In genomic region chr9:122948313-122948712, GRCh38 we compare ENCODE assay signal across 15 cellular contexts. TPM values are rescaled to one million over a fixed set of nuclear protein-coding genes. Genes with fewer than 3 reads are reported as not detected.
DNase-seq lines count a peak whose midpoint lies in the region; ATAC-seq and TF ChIP-seq lines count a peak whose summit lies in the region.
"Had no signal": no experiment of that assay in that cellular context is flagged by ENCODE, and none has a peak within 500 bp of the region (broad histone marks: within the 10 kb centered on the region; RNA-seq: fewer than 3 reads in every experiment).

No MANE protein-coding gene starts in this region.

- intact Hi-C loops in activated CD4-positive, alpha-beta T cell treated with anti-CD3 and anti-CD28 coated beads, Interleukin-2, amount 10 ng/mL, durations not matched to agents 24 days and 14 days (cut with micrococcal nuclease), result loop anchor here (10.0 kb wide), 4 partner anchors 116 to 1466 kb away; partner anchors contain the start of gene PSMB7

- CTCF ChIA-PET in activated CD4-positive, alpha-beta T cell treated with anti-CD3 and anti-CD28 coated beads, Interleukin-2, amount 10 ng/mL, durations not matched to agents 7 days and 5 days (lab: Charles Lee), result no interaction called here

- POLR2A ChIA-PET in activated CD4-positive, alpha-beta T cell treated with anti-CD3 and anti-CD28 coated beads, Interleukin-2, amount 10 ng/mL, durations not matched to agents 7 days and 5 days (lab: Charles Lee), result interaction anchor here (1.0 kb wide), 1 partner anchor 36 kb away, joined by 3 read pairs; no protein-coding TSS in a partner anchor

- peak; percentile 49 for ATAC-seq in effector memory CD8-positive, alpha-beta T cell (replicated peaks)
- peak; percentile 92 for ATAC-seq in stimulated activated effector memory CD8-positive, alpha-beta T cell treated with anti-CD3 and anti-CD28 coated beads, Interleukin-12 subunit alpha, Interleukin-12 subunit beta, amount 100 ng/mL, for 72 hours

- no peak for TF ChIP-seq CTCF in nephron progenitor cell (IDR thresholded peaks at IDR 0.05)

- peak overlapping the region; percentile 37 for H3K27ac Mint-ChIP-seq in activated CD4-positive, alpha-beta T cell treated with anti-CD3 and anti-CD28 coated beads, Interleukin-2, amount 10 ng/mL, durations not matched to agents 7 days and 5 days
- H3K27ac Mint-ChIP-seq in activated CD4-positive, alpha-beta T cell treated with anti-CD3 and anti-CD28 coated beads, Interleukin-2, amount 10 ng/mL, durations not matched to agents 24 days and 14 days, result no peak overlapping the region
- peak overlapping the region; percentile 49 for H3K27ac Mint-ChIP-seq in T-helper 2 cell treated with Interferon-gamma antibody and Interleukin-4, amounts not matched to agents 5 μg/mL and 100 μg/mL, for 36 hours
- peak overlapping the region; percentile 15 to 84 for H3K27ac Mint-ChIP-seq in effector memory CD8-positive, alpha-beta T cell
- peak overlapping the region; percentile 38 for H3K27ac Mint-ChIP-seq in stimulated activated effector memory CD8-positive, alpha-beta T cell treated with anti-CD3 and anti-CD28 coated beads, Interleukin-12 subunit alpha, Interleukin-12 subunit beta, amount 100 ng/mL, for 72 hours
- H3K27ac Mint-ChIP-seq in nephron progenitor cell, result no peak overlapping the region
- H3K27ac Mint-ChIP-seq: HFFc6 had no signal

- H3K27me3 Mint-ChIP-seq in activated CD4-positive, alpha-beta T cell treated with anti-CD3 and anti-CD28 coated beads, Interleukin-2, amount 10 ng/mL, durations not matched to agents 7 days and 5 days, result no peaks in the 10 kb centered on the region
- H3K27me3 Mint-ChIP-seq in activated CD4-positive, alpha-beta T cell treated with anti-CD3 and anti-CD28 coated beads, Interleukin-2, amount 10 ng/mL, durations not matched to agents 24 days and 14 days, result no peaks in the 10 kb centered on the region
- no peaks in the 10 kb centered on the region for H3K27me3 Mint-ChIP-seq in T-helper 2 cell treated with Interferon-gamma antibody and Interleukin-4, amounts not matched to agents 5 μg/mL and 100 μg/mL, for 36 hours (ENCODE audit: low read depth)
- no peaks in the 10 kb centered on the region for H3K27me3 Mint-ChIP-seq in effector memory CD8-positive, alpha-beta T cell
- no peaks in the 10 kb centered on the region for H3K27me3 Mint-ChIP-seq in nephron progenitor cell (ENCODE audit: low read depth, poor library complexity)

- H3K36me3 Mint-ChIP-seq in activated CD4-positive, alpha-beta T cell treated with anti-CD3 and anti-CD28 coated beads, Interleukin-2, amount 10 ng/mL, durations not matched to agents 7 days and 5 days (ENCODE audit: low read depth), result peaks cover 11% of the 10 kb centered on the region
- H3K36me3 Mint-ChIP-seq in activated CD4-positive, alpha-beta T cell treated with anti-CD3 and anti-CD28 coated beads, Interleukin-2, amount 10 ng/mL, durations not matched to agents 24 days and 14 days (ENCODE audit: low read depth), result peaks cover 9% of the 10 kb centered on the region
- H3K36me3 Mint-ChIP-seq in T-helper 2 cell treated with Interferon-gamma antibody and Interleukin-4, amounts not matched to agents 5 μg/mL and 100 μg/mL, for 36 hours (ENCODE audit: low read depth), result peaks cover 6% of the 10 kb centered on the region
- H3K36me3 Mint-ChIP-seq in effector memory CD8-positive, alpha-beta T cell (ENCODE audit: insufficient read depth), result peaks cover 6% of the 10 kb centered on the region
- H3K36me3 Mint-ChIP-seq in stimulated activated effector memory CD8-positive, alpha-beta T cell treated with anti-CD3 and anti-CD28 coated beads, Interleukin-12 subunit alpha, Interleukin-12 subunit beta, amount 100 ng/mL, for 72 hours, result peaks cover 11% of the 10 kb centered on the region
- peaks cover 19% of the 10 kb centered on the region for H3K36me3 Mint-ChIP-seq in nephron progenitor cell (ENCODE audit: low read depth)

- no peaks in the 10 kb centered on the region for H3K9me3 Mint-ChIP-seq in activated CD4-positive, alpha-beta T cell treated with anti-CD3 and anti-CD28 coated beads, Interleukin-2, amount 10 ng/mL, durations not matched to agents 7 days and 5 days
- H3K9me3 Mint-ChIP-seq in activated CD4-positive, alpha-beta T cell treated with anti-CD3 and anti-CD28 coated beads, Interleukin-2, amount 10 ng/mL, durations not matched to agents 24 days and 14 days, result no peaks in the 10 kb centered on the region
- no peaks in the 10 kb centered on the region for H3K9me3 Mint-ChIP-seq in T-helper 2 cell treated with Interferon-gamma antibody and Interleukin-4, amounts not matched to agents 5 μg/mL and 100 μg/mL, for 36 hours
- no peaks in the 10 kb centered on the region for H3K9me3 Mint-ChIP-seq in effector memory CD8-positive, alpha-beta T cell
- no peaks in the 10 kb centered on the region for H3K9me3 Mint-ChIP-seq in stimulated activated effector memory CD8-positive, alpha-beta T cell treated with anti-CD3 and anti-CD28 coated beads, Interleukin-12 subunit alpha, Interleukin-12 subunit beta, amount 100 ng/mL, for 72 hours
- H3K9me3 Mint-ChIP-seq in nephron progenitor cell, result no peaks in the 10 kb centered on the region
- H3K9me3 Mint-ChIP-seq: HFFc6 had no signal

- H3K4me3 Mint-ChIP-seq in activated CD4-positive, alpha-beta T cell treated with anti-CD3 and anti-CD28 coated beads, Interleukin-2, amount 10 ng/mL, durations not matched to agents 7 days and 5 days, result no peak overlapping the region
- H3K4me3 Mint-ChIP-seq in activated CD4-positive, alpha-beta T cell treated with anti-CD3 and anti-CD28 coated beads, Interleukin-2, amount 10 ng/mL, durations not matched to agents 24 days and 14 days, result no peak overlapping the region
- no peak overlapping the region for H3K4me3 Mint-ChIP-seq in T-helper 2 cell treated with Interferon-gamma antibody and Interleukin-4, amounts not matched to agents 5 μg/mL and 100 μg/mL, for 36 hours
- H3K4me3 Mint-ChIP-seq in effector memory CD8-positive, alpha-beta T cell, result peak overlapping the region; percentile 15 to 58
- peak overlapping the region; percentile 8 for H3K4me3 Mint-ChIP-seq in stimulated activated effector memory CD8-positive, alpha-beta T cell treated with anti-CD3 and anti-CD28 coated beads, Interleukin-12 subunit alpha, Interleukin-12 subunit beta, amount 100 ng/mL, for 72 hours
- no peak overlapping the region for H3K4me3 Mint-ChIP-seq in nephron progenitor cell
- H3K4me3 Mint-ChIP-seq: CD14-positive monocyte, HFFc6 had no signal

- H3K4me1 Mint-ChIP-seq in activated CD4-positive, alpha-beta T cell treated with anti-CD3 and anti-CD28 coated beads, Interleukin-2, amount 10 ng/mL, durations not matched to agents 7 days and 5 days, result peaks cover 41% of the 10 kb centered on the region
- peaks cover 28% of the 10 kb centered on the region for H3K4me1 Mint-ChIP-seq in activated CD4-positive, alpha-beta T cell treated with anti-CD3 and anti-CD28 coated beads, Interleukin-2, amount 10 ng/mL, durations not matched to agents 24 days and 14 days
- H3K4me1 Mint-ChIP-seq in T-helper 2 cell treated with Interferon-gamma antibody and Interleukin-4, amounts not matched to agents 5 μg/mL and 100 μg/mL, for 36 hours (ENCODE audit: low read depth), result peaks cover 26% of the 10 kb centered on the region
- H3K4me1 Mint-ChIP-seq in effector memory CD8-positive, alpha-beta T cell (ENCODE audit: low read depth in 2 of 2), result peaks cover 22 to 38% of the 10 kb centered on the region in 2 donors
- peaks cover 26% of the 10 kb centered on the region for H3K4me1 Mint-ChIP-seq in stimulated activated effector memory CD8-positive, alpha-beta T cell treated with anti-CD3 and anti-CD28 coated beads, Interleukin-12 subunit alpha, Interleukin-12 subunit beta, amount 100 ng/mL, for 72 hours
- no peaks in the 10 kb centered on the region for H3K4me1 Mint-ChIP-seq in nephron progenitor cell

- DNase-seq in activated CD4-positive, alpha-beta T cell treated with anti-CD3 and anti-CD28 coated beads, Interleukin-2, amount 10 ng/mL, durations not matched to agents 7 days and 5 days, result no peak
- DNase-seq in activated CD4-positive, alpha-beta T cell treated with anti-CD3 and anti-CD28 coated beads, Interleukin-2, amount 10 ng/mL, durations not matched to agents 24 days and 14 days, result no peak
- no peak for DNase-seq in T-helper 2 cell treated with Interferon-gamma antibody and Interleukin-4, amounts not matched to agents 5 μg/mL and 100 μg/mL, for 36 hours (ENCODE audit: low spot score)
- no peak for DNase-seq in effector memory CD8-positive, alpha-beta T cell
- DNase-seq in stimulated activated effector memory CD8-positive, alpha-beta T cell treated with anti-CD3 and anti-CD28 coated beads, Interleukin-12 subunit alpha, Interleukin-12 subunit beta, amount 100 ng/mL, for 72 hours (ENCODE audit: low spot score in 2 of 2), result no peak
- DNase-seq in nephron progenitor cell (no peak), SKM-1 treated with dmso at 0.1 percent for 144 hours (lab: John Stamatoyannopoulos, UW; ENCODE audit: unreplicated experiment) (no peak), superior temporal gyrus (ENCODE audit: extremely low spot score) (no peak)
- DNase-seq: activated CD4-positive, alpha-beta T cell treated with anti-CD3 and anti-CD28 coated beads, Interleukin-2, amount 50 U/mL, for 1 hour; activated gamma-delta T cell treated with Interleukin-2 at 50 U/mL for 16 hours; HFFc6; NCI-H2081 treated with DMSO at 0.1 percent for 48 hours; posterior cingulate gyrus; RPMI8226 had no signal

RNA-seq across cellular contexts. Expression of gene RABGAP1, which starts 7.5 kb away (rescaled TPM):
- 10 to 100 TPM; 28.4 to 32.9 TPM for total RNA-seq in activated CD4-positive, alpha-beta T cell treated with anti-CD3 and anti-CD28 coated beads, Interleukin-2, amount 10 ng/mL, durations not matched to agents 7 days and 5 days
- total RNA-seq in activated CD4-positive, alpha-beta T cell treated with anti-CD3 and anti-CD28 coated beads, Interleukin-2, amount 10 ng/mL, durations not matched to agents 24 days and 14 days, result 23.9 and 25.7 TPM in 2 replicates

RNA-seq across cellular contexts. Expression of gene ZBTB26, which starts 17.0 kb away (rescaled TPM):
- total RNA-seq in activated CD4-positive, alpha-beta T cell treated with anti-CD3 and anti-CD28 coated beads, Interleukin-2, amount 10 ng/mL, durations not matched to agents 7 days and 5 days, result 1 to 10 TPM; 7.3 to 9.6 TPM
- 8.4 and 8.9 TPM in 2 replicates for total RNA-seq in activated CD4-positive, alpha-beta T cell treated with anti-CD3 and anti-CD28 coated beads, Interleukin-2, amount 10 ng/mL, durations not matched to agents 24 days and 14 days

RNA-seq across cellular contexts. Expression of gene ZBTB6, which starts 35.2 kb away (rescaled TPM):
- 10 to 100 TPM; 11.8 to 12.2 TPM for total RNA-seq in activated CD4-positive, alpha-beta T cell treated with anti-CD3 and anti-CD28 coated beads, Interleukin-2, amount 10 ng/mL, durations not matched to agents 7 days and 5 days
- 10.7 and 11.6 TPM in 2 replicates for total RNA-seq in activated CD4-positive, alpha-beta T cell treated with anti-CD3 and anti-CD28 coated beads, Interleukin-2, amount 10 ng/mL, durations not matched to agents 24 days and 14 days

RNA-seq across cellular contexts. Expression of gene RC3H2, which starts 43.2 kb away (rescaled TPM):
- total RNA-seq in activated CD4-positive, alpha-beta T cell treated with anti-CD3 and anti-CD28 coated beads, Interleukin-2, amount 10 ng/mL, durations not matched to agents 7 days and 5 days, result 10 to 100 TPM; 44.1 to 46.8 TPM
- 39.7 and 40.2 TPM in 2 replicates for total RNA-seq in activated CD4-positive, alpha-beta T cell treated with anti-CD3 and anti-CD28 coated beads, Interleukin-2, amount 10 ng/mL, durations not matched to agents 24 days and 14 days

Comparison
In these comparisons a context has a peak if more than half of its experiments do, and no peak if none do; other contexts are left out.
1. H3K27ac Mint-ChIP-seq: peak in activated CD4-positive, alpha-beta T cell treated with anti-CD3 and anti-CD28 coated beads, Interleukin-2, amount 10 ng/mL, durations not matched to agents 7 days and 5 days (single experiment), T-helper 2 cell treated with Interferon-gamma antibody and Interleukin-4, amounts not matched to agents 5 μg/mL and 100 μg/mL, for 36 hours (single experiment), effector memory CD8-positive, alpha-beta T cell (2 of 2) and stimulated activated effector memory CD8-positive, alpha-beta T cell treated with anti-CD3 and anti-CD28 coated beads, Interleukin-12 subunit alpha, Interleukin-12 subunit beta, amount 100 ng/mL, for 72 hours (single experiment); none in activated CD4-positive, alpha-beta T cell treated with anti-CD3 and anti-CD28 coated beads, Interleukin-2, amount 10 ng/mL, durations not matched to agents 24 days and 14 days (single experiment) and nephron progenitor cell (single experiment).
2. H3K4me3 Mint-ChIP-seq: peak in effector memory CD8-positive, alpha-beta T cell (2 of 2) and stimulated activated effector memory CD8-positive, alpha-beta T cell treated with anti-CD3 and anti-CD28 coated beads, Interleukin-12 subunit alpha, Interleukin-12 subunit beta, amount 100 ng/mL, for 72 hours (single experiment); none in activated CD4-positive, alpha-beta T cell treated with anti-CD3 and anti-CD28 coated beads, Interleukin-2, amount 10 ng/mL, durations not matched to agents 7 days and 5 days (single experiment), activated CD4-positive, alpha-beta T cell treated with anti-CD3 and anti-CD28 coated beads, Interleukin-2, amount 10 ng/mL, durations not matched to agents 24 days and 14 days (single experiment), T-helper 2 cell treated with Interferon-gamma antibody and Interleukin-4, amounts not matched to agents 5 μg/mL and 100 μg/mL, for 36 hours (single experiment) and nephron progenitor cell (single experiment).